Comparison of ENCODE assay signal across 2 cellular contexts in genomic region chr17:76081295-76082210, GRCh38.
TF ChIP-seq lines count a peak whose summit lies in the region.

No MANE protein-coding gene starts in this region.

TF ChIP-seq in WTC11, 78 proteins besides CTCF, POLR2A, EP300 and RAD21:
- TF ChIP-seq CDX4 (CRISPR knock-in tag; IDR thresholded peaks at IDR 0.05; ENCODE audit: borderline replicate concordance) (no peak), MYBL2 (CRISPR knock-in tag; IDR thresholded peaks at IDR 0.05) (0 out of 2 replicates have a peak, but pooled peaks have one; percentile 35), ZBTB43 (CRISPR knock-in tag; IDR thresholded peaks at IDR 0.05) (0 out of 2 replicates have a peak, but pooled peaks have one; percentile 34), ZNF512 (CRISPR knock-in tag; IDR thresholded peaks at IDR 0.05; ENCODE audit: borderline replicate concordance) (no peak), ZNF138 (CRISPR knock-in tag; conservative IDR thresholded peaks at IDR 0.05) (no peak), SMAD3 (CRISPR knock-in tag; IDR thresholded peaks at IDR 0.05; ENCODE audit: borderline replicate concordance) (no peak), FOXP4 (CRISPR knock-in tag; IDR thresholded peaks at IDR 0.05) (no peak)

TF ChIP-seq in HepG2, 621 proteins besides CTCF, POLR2A, EP300 and RAD21:
- TF ChIP-seq HMGXB3 (CRISPR knock-in tag; IDR thresholded peaks at IDR 0.05; ENCODE audit: borderline replicate concordance) (0 out of 2 replicates have a peak, but pooled peaks have one; percentile 39), SALL1 (CRISPR knock-in tag; IDR thresholded peaks at IDR 0.05) (peak; percentile 17; the same call in 1 of the 2 replicates), ZNF12 (CRISPR knock-in tag; IDR thresholded peaks at IDR 0.05) (no peak), ZNF563 (CRISPR knock-in tag; IDR thresholded peaks at IDR 0.05) (0 out of 2 replicates have a peak, but pooled peaks have one; percentile 37), AGO2 (optimal IDR thresholded peaks at IDR 0.05; ENCODE audit: low read depth, low read length) (peak; percentile 94), FOXO4 (CRISPR knock-in tag; conservative IDR thresholded peaks at IDR 0.05) (0 out of 2 replicates have a peak, but pooled peaks have one; percentile 52), ZBTB7B (CRISPR knock-in tag; IDR thresholded peaks at IDR 0.05) (no peak), ZNF326 (CRISPR knock-in tag; IDR thresholded peaks at IDR 0.05; ENCODE audit: borderline replicate concordance) (0 out of 2 replicates have a peak, but pooled peaks have one; percentile 33), ZNF687 (CRISPR knock-in tag; IDR thresholded peaks at IDR 0.05) (peak; percentile 1; the same call in 1 of the 2 replicates), HNRNPL (IDR thresholded peaks at IDR 0.05; ENCODE audit: low read depth, low read length) (0 out of 2 replicates have a peak, but pooled peaks have one; percentile 22), SKIL (CRISPR knock-in tag; IDR thresholded peaks at IDR 0.05; ENCODE audit: borderline replicate concordance) (no peak), KDM2A (CRISPR knock-in tag; IDR thresholded peaks at IDR 0.05; ENCODE audit: borderline replicate concordance, low read depth) (peak; percentile 56; the same call in 1 of the 2 replicates), POLR2AphosphoS5 (IDR thresholded peaks at IDR 0.05; ENCODE audit: low read depth, low read length) (peak; percentile 31; the same call in 1 of the 2 replicates), ZNF749 (CRISPR knock-in tag; IDR thresholded peaks at IDR 0.05; ENCODE audit: borderline replicate concordance) (no peak), POLR2G (IDR thresholded peaks at IDR 0.05; ENCODE audit: low read depth, low read length) (peak; percentile 50), CSRNP1 (CRISPR knock-in tag; IDR thresholded peaks at IDR 0.05) (peak; percentile 23; the same call in 1 of the 2 replicates), ZNF816 (CRISPR knock-in tag; IDR thresholded peaks at IDR 0.05; ENCODE audit: borderline replicate concordance) (0 out of 2 replicates have a peak, but pooled peaks have one; percentile 44), PAF1 (CRISPR knock-in tag; IDR thresholded peaks at IDR 0.05) (peak; percentile 38; the same call in 1 of the 2 replicates), AKAP8 (CRISPR knock-in tag; IDR thresholded peaks at IDR 0.05) (peak; percentile 81)
